ENCODE assay signal across 34 cellular contexts in the genomic region with DNA sequence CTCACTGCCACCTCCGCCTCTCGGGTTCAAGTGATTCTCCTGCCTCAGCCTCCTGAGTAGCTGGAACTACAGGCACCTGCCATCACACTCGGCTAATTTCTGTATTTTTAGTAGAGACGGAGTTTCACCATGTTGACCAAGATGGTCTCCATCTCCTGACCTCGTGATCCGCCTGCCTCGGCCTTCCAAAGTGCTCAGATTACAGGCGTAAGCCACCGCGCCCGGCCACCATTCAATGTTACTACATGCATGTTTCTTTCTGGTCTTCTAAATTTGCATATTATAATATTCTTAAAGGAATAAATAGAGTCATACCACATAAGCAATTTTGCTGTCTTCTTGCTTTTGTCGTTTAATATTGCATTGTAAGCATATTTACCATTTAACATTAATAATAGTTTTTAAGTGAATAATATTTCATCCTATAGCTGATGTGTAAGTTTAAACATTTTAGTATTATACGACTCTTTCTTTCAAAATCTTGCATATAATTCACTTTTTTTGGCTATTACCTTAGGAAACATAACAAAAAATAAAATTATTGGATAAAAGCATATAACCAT.
"Had no signal": no experiment of that assay in that cellular context is flagged by ENCODE, and none has a peak within 500 bp of the region (broad histone marks: within the 10 kb centered on the region; RNA-seq: fewer than 3 reads in every experiment).

No MANE protein-coding gene starts in this region.

- H3K27ac ChIP-seq: PC-9, RWPE1, SJCRH30, SK-N-MC had no signal

- H3K27me3 ChIP-seq: MG63, SJCRH30 had no signal

- H3K9me3 ChIP-seq: MG63, SJCRH30 had no signal

- H3K4me3 ChIP-seq: MG63, PC-9, SJCRH30, SK-N-MC had no signal

- H2AFZ ChIP-seq: PC-9 had no signal

- DNase-seq: Kasumi-1, MG63, NCI-H1048, NCI-H1092 treated with DMSO at 0.1 percent for 48 hours, NCI-H1105 treated with DMSO at 0.1 percent for 48 hours, NCI-H1417, NCI-H1436, NCI-H146, NCI-H1694, NCI-H187, NCI-H1930, NCI-H2029 treated with DMSO at 0.1 percent for 48 hours, NCI-H2081 treated with DMSO at 0.1 percent for 48 hours, NCI-H2107, NCI-H2171, NCI-H226, NCI-H446 treated with DMSO at 0.1 percent for 48 hours, NCI-H510A, NCI-H524, NCI-H526, NCI-H69, NCI-H748 treated with DMSO at 0.1 percent for 48 hours, NCI-H82, PC-9, SHP77, SIG-M5, SJCRH30, T-cell had no signal

- H3K4me1 Mint-ChIP-seq: T-cell had no signal

- FAIRE-seq: RCC 7860 had no signal

- H3K27ac Mint-ChIP-seq: T-cell had no signal

- H3K36me3 ChIP-seq: MG63, SJCRH30 had no signal

- H3K36me3 Mint-ChIP-seq: T-cell had no signal

- H3K4me1 ChIP-seq: SJCRH30 had no signal

- H3K27me3 Mint-ChIP-seq: T-cell had no signal

- H3K4me3 Mint-ChIP-seq: T-cell had no signal

- ATAC-seq: Panc1, Right ventricle myocardium inferior, SK-N-SH treated with all-trans-retinoic acid at 6 μM for 48 hours, T-cell had no signal

- H3K4me2 ChIP-seq: PC-9 had no signal
